In genomic region chr6:167671977-167672687, GRCh38 we compare ENCODE assay signal across 26 cellular contexts.
"Had no signal": no experiment of that assay in that cellular context is flagged by ENCODE, and none has a peak within 500 bp of the region (broad histone marks: within the 10 kb centered on the region; RNA-seq: fewer than 3 reads in every experiment).

No MANE protein-coding gene starts in this region.

- H3K4me1 Mint-ChIP-seq: activated CD4-positive, alpha-beta memory T cell treated with anti-CD3 and anti-CD28 coated beads, Interleukin-2, amount 10 ng/mL, durations not matched to agents 7 days and 5 days; activated naive CD4-positive, alpha-beta T cell treated with anti-CD3 and anti-CD28 coated beads, Interleukin-2, amount 50 U/mL, for 24 hours; stimulated activated effector memory CD8-positive, alpha-beta T cell treated with anti-CD3 and anti-CD28 coated beads, Interleukin-12 subunit alpha, Interleukin-12 subunit beta, amount 100 ng/mL, for 72 hours had no signal

- H3K9me3 ChIP-seq: body of pancreas, esophagus muscularis mucosa, mucosa of descending colon, neutrophil, ovary, psoas muscle, right atrium auricular region, stomach, suprapubic skin, tibial nerve had no signal

- H3K27ac Mint-ChIP-seq: activated CD4-positive, alpha-beta memory T cell treated with anti-CD3 and anti-CD28 coated beads, Interleukin-2, amount 10 ng/mL, durations not matched to agents 7 days and 5 days; activated naive CD4-positive, alpha-beta T cell treated with anti-CD3 and anti-CD28 coated beads, Interleukin-2, amount 50 U/mL, for 24 hours; activated T-cell treated with anti-CD3 and anti-CD28 coated beads, Interleukin-2, amount 50 U/mL, for 72 hours; effector memory CD8-positive, alpha-beta T cell; stimulated activated effector memory CD8-positive, alpha-beta T cell treated with anti-CD3 and anti-CD28 coated beads, Interleukin-12 subunit alpha, Interleukin-12 subunit beta, amount 100 ng/mL, for 72 hours; T-helper 1 cell treated with Interleukin-12 subunit alpha and Interleukin-12 subunit beta and Interleukin-4 antibody, amounts not matched to agents 30 μg/mL and 1 μg/mL, for 36 hours had no signal

- H3K36me3 Mint-ChIP-seq: activated naive CD4-positive, alpha-beta T cell treated with anti-CD3 and anti-CD28 coated beads, Interleukin-2, amount 50 U/mL, for 24 hours; stimulated activated effector memory CD8-positive, alpha-beta T cell treated with anti-CD3 and anti-CD28 coated beads, Interleukin-12 subunit alpha, Interleukin-12 subunit beta, amount 100 ng/mL, for 72 hours had no signal

- FAIRE-seq: frontal cortex had no signal

- H3K4me3 Mint-ChIP-seq: activated CD4-positive, alpha-beta memory T cell treated with anti-CD3 and anti-CD28 coated beads, Interleukin-2, amount 10 ng/mL, durations not matched to agents 7 days and 5 days; activated naive CD4-positive, alpha-beta T cell treated with anti-CD3 and anti-CD28 coated beads, Interleukin-2, amount 50 U/mL, for 24 hours; activated T-cell treated with anti-CD3 and anti-CD28 coated beads, Interleukin-2, amount 50 U/mL, for 72 hours; effector memory CD8-positive, alpha-beta T cell; stimulated activated effector memory CD8-positive, alpha-beta T cell treated with anti-CD3 and anti-CD28 coated beads, Interleukin-12 subunit alpha, Interleukin-12 subunit beta, amount 100 ng/mL, for 72 hours; T-helper 1 cell treated with Interleukin-12 subunit alpha and Interleukin-12 subunit beta and Interleukin-4 antibody, amounts not matched to agents 30 μg/mL and 1 μg/mL, for 36 hours had no signal

- DNase-seq: activated CD4-positive, alpha-beta memory T cell treated with anti-CD3 and anti-CD28 coated beads, Interleukin-2, amount 10 ng/mL, durations not matched to agents 7 days and 5 days; activated CD4-positive, alpha-beta T cell treated with anti-CD3 and anti-CD28 coated beads for 48 hours; activated CD4-positive, CD25-positive, alpha-beta regulatory T cell; activated gamma-delta T cell; activated T-cell treated with anti-CD3 and anti-CD28 coated beads, Interleukin-2, amount 50 U/mL, for 72 hours; anterior cingulate cortex; body of pancreas; effector memory CD8-positive, alpha-beta T cell; hypothalamus; islet precursor cell; left cardiac atrium; mesendoderm; mucosa of descending colon; ovary; psoas muscle; stimulated activated CD4-positive, alpha-beta T cell treated with anti-CD3 and anti-CD28 coated beads, Interleukin-1b, Interleukin-23, amount 100 ng/mL, for 48 hours; stomach had no signal

- ATAC-seq: activated T-cell treated with anti-CD3 and anti-CD28 coated beads, Interleukin-2, amount 50 U/mL, for 72 hours; body of pancreas; effector memory CD8-positive, alpha-beta T cell; left cardiac atrium; mucosa of descending colon; psoas muscle; stimulated activated effector memory CD8-positive, alpha-beta T cell treated with anti-CD3 and anti-CD28 coated beads, Interleukin-12 subunit alpha, Interleukin-12 subunit beta, amount 100 ng/mL, for 72 hours had no signal
